ENCODE assay signal across 8 cellular contexts in the genomic region with DNA sequence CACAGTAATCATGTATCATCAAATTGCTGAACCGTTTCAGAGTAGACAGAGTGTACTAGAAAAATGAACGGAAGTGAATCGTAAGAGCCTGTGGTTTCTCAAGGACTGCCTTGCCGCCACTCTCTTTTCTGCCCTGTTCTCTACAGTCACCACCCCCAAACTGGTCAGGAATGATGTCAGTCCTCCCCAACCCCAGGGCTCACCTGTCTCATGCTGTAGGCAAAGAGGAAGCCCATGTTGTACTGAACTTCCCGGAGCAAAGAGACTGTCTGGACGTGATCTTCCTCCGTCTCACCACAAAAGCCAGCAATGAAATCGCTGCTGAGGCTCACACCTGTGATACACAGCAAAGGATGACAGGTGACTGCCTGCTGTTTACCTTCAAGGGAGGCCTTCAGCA. TPM values are rescaled to one million over a fixed set of nuclear protein-coding genes. Genes with fewer than 3 reads are reported as not detected.
DNase-seq lines count a peak whose midpoint lies in the region; ATAC-seq and TF ChIP-seq lines count a peak whose summit lies in the region.

No MANE protein-coding gene starts in this region.

- ATAC-seq in effector memory CD8-positive, alpha-beta T cell (replicated peaks) = peak; percentile 79

- H3K4me3 Mint-ChIP-seq in HFFc6 = no peak overlapping the region
- H3K4me3 Mint-ChIP-seq in effector memory CD8-positive, alpha-beta T cell = peak overlapping the region; percentile 41 to 70

- H3K36me3 ChIP-seq in WERI-Rb-1 = peaks cover 61% of the 10 kb centered on the region

- no peaks in the 10 kb centered on the region for H3K9me3 Mint-ChIP-seq in HFFc6
- H3K9me3 Mint-ChIP-seq in effector memory CD8-positive, alpha-beta T cell = no peaks in the 10 kb centered on the region

- no peaks in the 10 kb centered on the region for H3K9me3 ChIP-seq in WERI-Rb-1 (ENCODE audit: severe bottlenecking)

- no peak for TF ChIP-seq CTCF in HFFc6 (IDR thresholded peaks at IDR 0.05)
- no peak for TF ChIP-seq CTCF in WERI-Rb-1 (IDR thresholded peaks at IDR 0.05; ENCODE audit: low read depth, low read length)
- no peak for TF ChIP-seq CTCF in GM13976 (IDR thresholded peaks at IDR 0.05; ENCODE audit: borderline replicate concordance, control extremely low read depth, extremely low read depth, insufficient read depth, missing control alignments)

- in situ Hi-C loops in GM13976 (cut with MboI; ENCODE audit: low sequenced_read_pairs, unreplicated experiment) = no loop called here

- peaks cover 2% of the 10 kb centered on the region; the same call in 1 of the 2 replicates for H3K27me3 Mint-ChIP-seq in HFFc6 (ENCODE audit: insufficient read depth)
- H3K27me3 Mint-ChIP-seq in effector memory CD8-positive, alpha-beta T cell = no peaks in the 10 kb centered on the region

- H3K36me3 Mint-ChIP-seq in HFFc6 (ENCODE audit: low read depth) = peaks cover 45% of the 10 kb centered on the region
- peaks cover 64% of the 10 kb centered on the region for H3K36me3 Mint-ChIP-seq in effector memory CD8-positive, alpha-beta T cell (ENCODE audit: insufficient read depth)

- H3K27ac ChIP-seq in WERI-Rb-1 = 0 out of 2 replicates have a peak overlapping the region, but pooled peaks have one; percentile 14

- DNase-seq in HFFc6 (no peak), WERI-Rb-1 (no peak), GM13976 (ENCODE audit: low spot score) (no peak), HCEC 1CT (no peak), HuH-7 (ENCODE audit: low spot score) (no peak), iPS-NIHi7 (ENCODE audit: extremely low spot score) (no peak)
- DNase-seq in effector memory CD8-positive, alpha-beta T cell = peak; percentile 62 to 77 (median 77)
- peak; percentile 11 to 16 for DNase-seq in stimulated activated CD8-positive, alpha-beta memory T cell treated with anti-CD3 and anti-CD28 coated beads, Interleukin-15, amount 100 ng/mL, for 4 hours (ENCODE audit: low read depth in 2 of 2)

- H3K27ac Mint-ChIP-seq in HFFc6 = peak overlapping the region; percentile 40; the same call in 1 of the 2 replicates
- peak overlapping the region; percentile 95 to 96 for H3K27ac Mint-ChIP-seq in effector memory CD8-positive, alpha-beta T cell

- H3K4me3 ChIP-seq in WERI-Rb-1 (ENCODE audit: low read depth, low read length) = no peak overlapping the region

- peaks cover 45% of the 10 kb centered on the region for H3K4me1 Mint-ChIP-seq in HFFc6 (ENCODE audit: low read depth)
- peaks cover 17 to 23% of the 10 kb centered on the region in 2 donors for H3K4me1 Mint-ChIP-seq in effector memory CD8-positive, alpha-beta T cell (ENCODE audit: low read depth in 2 of 2)

- H3K27me3 ChIP-seq in WERI-Rb-1 (ENCODE audit: insufficient read depth, low read depth, severe bottlenecking) = no peaks in the 10 kb centered on the region

RNA-seq across cellular contexts. Expression of a gene that starts 31.0 kb away (rescaled TPM):
- 10 to 100 TPM; 22.8 to 28.4 (median 25.0) TPM for total RNA-seq in HFFc6 (2021; fragmentation: NEBNext Ultra II Directional; extraction: Animal tissue kit (Norgen Biotek cat#: 25700))

Comparison
In these comparisons a context has a peak if more than half of its experiments do, and no peak if none do; other contexts are left out.
1. DNase-seq: peak in effector memory CD8-positive, alpha-beta T cell (3 of 3) and stimulated activated CD8-positive, alpha-beta memory T cell treated with anti-CD3 and anti-CD28 coated beads, Interleukin-15, amount 100 ng/mL, for 4 hours (2 of 2); none in HFFc6 (single experiment), WERI-Rb-1 (single experiment), GM13976 (single experiment), HCEC 1CT (single experiment), HuH-7 (single experiment) and iPS-NIHi7 (single experiment).